Comparison of ENCODE assay signal across 15 cellular contexts in genomic region chr1:167690053-167690452, GRCh38.
"Had no signal": no experiment of that assay in that cellular context is flagged by ENCODE, and none has a peak within 500 bp of the region (broad histone marks: within the 10 kb centered on the region; RNA-seq: fewer than 3 reads in every experiment).

No MANE protein-coding gene starts in this region.

- ATAC-seq: natural killer cell treated with Interleukin-12 subunit alpha and Interleukin-12 subunit beta and Interleukin-15 and Interleukin-18, amount 100 ng/mL, for 72 hours; psoas muscle; right lobe of liver; SK-N-SH treated with all-trans-retinoic acid at 6 μM for 48 hours; WTC11 had no signal

- H3K27ac Mint-ChIP-seq: brain, WTC11 had no signal

- H3K4me3 Mint-ChIP-seq: brain; central memory CD8-positive, alpha-beta T cell; natural killer cell treated with Interleukin-12 subunit alpha and Interleukin-12 subunit beta and Interleukin-15 and Interleukin-18, amount 100 ng/mL, for 72 hours; WTC11 had no signal

- H3K27me3 Mint-ChIP-seq: central memory CD8-positive, alpha-beta T cell; natural killer cell treated with Interleukin-12 subunit alpha and Interleukin-12 subunit beta and Interleukin-15 and Interleukin-18, amount 100 ng/mL, for 72 hours had no signal

- H3K9me3 Mint-ChIP-seq: brain; central memory CD8-positive, alpha-beta T cell; natural killer cell treated with Interleukin-12 subunit alpha and Interleukin-12 subunit beta and Interleukin-15 and Interleukin-18, amount 100 ng/mL, for 72 hours; WTC11 had no signal

- H3K36me3 ChIP-seq: right lobe of liver had no signal

- DNase-seq: activated CD8-positive, alpha-beta memory T cell treated with anti-CD3 and anti-CD28 coated beads, Interleukin-2, amount 50 U/mL, for 4 hours; activated effector memory CD4-positive, alpha-beta T cell treated with Interleukin-2 at 50 U/mL for 16 hours; cortex of kidney; effector CD8-positive, alpha-beta T cell; foreskin melanocyte; head of caudate nucleus; psoas muscle; right lobe of liver; stimulated activated naive CD4-positive, alpha-beta T cell treated with Interleukin-2 at 50 U/mL for 16 hours; testis had no signal

- H3K27me3 ChIP-seq: right lobe of liver, testis had no signal

- H3K4me3 ChIP-seq: psoas muscle, right lobe of liver, testis had no signal

- H3K9me3 ChIP-seq: psoas muscle, right lobe of liver, testis had no signal

- H3K36me3 Mint-ChIP-seq: brain; natural killer cell treated with Interleukin-12 subunit alpha and Interleukin-12 subunit beta and Interleukin-15 and Interleukin-18, amount 100 ng/mL, for 72 hours; WTC11 had no signal

- H3K27ac ChIP-seq: psoas muscle, right lobe of liver, testis had no signal

- H3K4me1 ChIP-seq: right lobe of liver had no signal
